22 cellular contexts compared by ENCODE assay signal in genomic region chr17:56149266-56150036, GRCh38. TPM values are rescaled to one million over a fixed set of nuclear protein-coding genes. Genes with fewer than 3 reads are reported as not detected.
"Had no signal": no experiment of that assay in that cellular context is flagged by ENCODE, and none has a peak within 500 bp of the region (broad histone marks: within the 10 kb centered on the region; RNA-seq: fewer than 3 reads in every experiment).

No MANE protein-coding gene starts in this region.

- DNase-seq: activated CD4-positive, alpha-beta T cell treated with anti-CD3 and anti-CD28 coated beads for 36 hours; activated CD4-positive, alpha-beta T cell treated with anti-CD3 and anti-CD28 coated beads, Interleukin-2, amount 50 U/mL, for 48 hours; activated gamma-delta T cell treated with Interleukin-2 at 50 U/mL for 16 hours; adrenal gland; cerebellar nuclear complex; cortex of kidney; heart left ventricle; left cardiac atrium; midbrain; occipital lobe; retina; stimulated activated CD8-positive, alpha-beta memory T cell treated with anti-CD3 and anti-CD28 coated beads, Interleukin-4, amount 100 ng/mL, for 48 hours; stimulated activated naive CD4-positive, alpha-beta T cell treated with Interleukin-2 at 50 U/mL for 16 hours; uterus had no signal

- H3K4me3 ChIP-seq: adrenal gland, gastroesophageal sphincter, heart left ventricle, tibial nerve, uterus had no signal

- H3K36me3 ChIP-seq: adrenal gland, gastroesophageal sphincter, heart left ventricle, tibial nerve, uterus had no signal

- FAIRE-seq: bronchial epithelial cell had no signal

- H3K27ac ChIP-seq: adrenal gland, gastroesophageal sphincter, heart left ventricle, tibial nerve, uterus had no signal

- H3K27me3 ChIP-seq: adrenal gland, gastroesophageal sphincter, tibial nerve, uterus had no signal

- H3K4me1 ChIP-seq: adrenal gland, gastroesophageal sphincter, heart left ventricle, tibial nerve, uterus had no signal

- ATAC-seq: activated CD4-positive, alpha-beta T cell treated with anti-CD3 and anti-CD28 coated beads for 36 hours; activated naive CD4-positive, alpha-beta T cell treated with anti-CD3 and anti-CD28 coated beads, Interleukin-2, amount 50 U/mL, for 72 hours; esophagus mucosa; gastroesophageal sphincter; heart left ventricle; left cardiac atrium had no signal

- H3K9me3 ChIP-seq: adrenal gland, gastroesophageal sphincter, heart left ventricle, tibial nerve, uterus had no signal

RNA-seq across cellular contexts. Expression of gene ANKFN1, which starts 3.8 kb away (rescaled TPM):
- total RNA-seq: activated CD4-positive, alpha-beta T cell treated with anti-CD3 and anti-CD28 coated beads for 36 hours; activated naive CD4-positive, alpha-beta T cell treated with anti-CD3 and anti-CD28 coated beads, Interleukin-2, amount 50 U/mL, for 72 hours; activated T-helper 1 cell treated with anti-CD3 and anti-CD28 coated beads, Interleukin-12 subunit alpha, Interleukin-12 subunit beta, Interleukin-2, Interleukin-4 antibody, amounts not matched to agents 30 ng/mL and 10 ng/mL and 1 ng/mL, durations not matched to agents 14 hours and 24 hours and 36 hours; esophagus mucosa; heart left ventricle; lung microvascular endothelial cell; T-helper 2 cell treated with Interferon-gamma antibody and Interleukin-4, amounts not matched to agents 100 ng/mL and 5 ng/mL, for 36 hours had no signal
